Comparison of ENCODE assay signal across 1 cellular context in the genomic region with DNA sequence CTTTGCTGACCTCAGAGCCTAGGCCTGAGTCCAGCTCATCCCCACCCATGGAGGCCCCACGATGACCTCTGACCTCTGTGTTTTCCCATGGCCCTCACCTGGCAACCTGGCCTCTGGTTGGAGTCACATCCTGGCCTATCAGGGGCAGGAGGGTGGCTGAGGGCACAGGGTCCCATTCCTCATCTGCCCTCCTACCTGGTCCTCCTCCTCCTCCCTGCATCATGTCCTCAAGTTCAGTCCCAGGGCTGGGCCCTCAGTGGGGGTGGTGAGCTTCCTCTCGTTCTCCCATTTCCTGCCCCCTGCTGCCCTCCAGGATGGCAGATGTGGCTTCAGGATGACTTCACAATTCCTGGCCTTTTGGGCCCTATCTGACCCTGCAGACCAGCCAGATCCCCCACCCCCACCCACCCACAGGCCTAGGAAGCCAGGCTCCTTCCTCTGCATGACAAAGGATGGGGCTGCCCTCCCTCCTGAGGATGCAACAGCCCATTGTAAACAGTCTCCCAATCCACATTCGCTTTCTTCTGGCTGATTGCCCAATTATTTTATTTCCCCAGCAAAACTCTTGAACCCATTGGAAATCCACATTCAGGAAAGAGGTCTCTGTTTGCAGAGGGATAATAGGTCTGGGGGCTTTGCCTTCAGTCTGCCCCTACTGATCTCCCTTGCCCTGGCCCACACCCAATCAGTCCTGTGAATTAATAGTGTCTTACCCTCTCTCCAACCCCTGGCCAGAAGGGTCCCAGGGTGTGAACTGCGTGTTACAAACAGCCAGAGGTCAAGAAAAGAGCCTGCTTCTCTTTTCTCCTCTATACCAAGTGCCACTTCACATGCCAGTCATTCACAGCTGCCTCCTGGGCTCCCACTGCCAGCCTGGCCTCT.
TF ChIP-seq lines count a peak whose summit lies in the region.

No MANE protein-coding gene starts in this region.

TF ChIP-seq in endothelial cell of umbilical vein, 7 proteins besides CTCF, POLR2A, EP300 and RAD21:
- no peak for TF ChIP-seq MYC (IDR thresholded peaks at IDR 0.05; ENCODE audit: low read depth, low read length)
